In the genomic region with DNA sequence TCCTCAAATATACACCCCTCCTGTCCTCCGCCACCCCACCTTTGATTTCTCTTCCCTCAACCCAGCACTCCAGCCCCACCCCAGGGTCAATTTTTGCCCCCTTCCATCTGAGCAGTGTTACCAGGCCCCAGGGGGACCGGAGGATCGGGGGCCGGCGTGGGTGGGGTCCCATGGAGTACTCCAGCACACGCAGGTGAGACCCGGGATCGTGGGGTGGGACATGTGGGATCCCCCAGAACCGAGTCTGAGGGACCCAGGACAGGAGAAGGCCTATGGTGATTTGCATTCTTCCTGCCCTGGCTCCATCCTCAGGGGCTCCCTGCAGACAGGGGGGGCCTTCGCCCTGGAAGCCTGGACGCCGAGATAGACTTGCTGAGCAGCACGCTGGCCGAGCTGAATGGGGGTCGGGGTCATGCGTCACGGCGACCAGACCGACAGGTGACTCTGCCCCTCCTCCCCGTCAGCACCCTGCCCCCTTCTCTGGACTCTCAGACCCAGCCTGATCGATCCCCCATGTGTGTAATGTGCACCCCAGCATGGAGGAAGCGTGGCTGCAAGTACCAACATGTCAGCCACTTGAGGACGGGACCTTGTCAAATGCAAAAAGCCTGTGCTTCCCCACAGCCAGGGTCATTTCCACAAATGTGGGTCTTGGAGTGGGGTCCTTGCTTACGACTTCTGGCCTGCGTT, we compare ENCODE assay signal across 6 cellular contexts. TPM values are rescaled to one million over a fixed set of nuclear protein-coding genes. Genes with fewer than 3 reads are reported as not detected.
A peak's percentile ranks its signal among the peaks of the same experiment; 100 is the strongest.
DNase-seq lines count a peak whose midpoint lies in the region; ATAC-seq and TF ChIP-seq lines count a peak whose summit lies in the region.

No MANE protein-coding gene starts in this region.

- H3K4me3 ChIP-seq in adrenal gland (peak overlapping the region; percentile 43 to 97 (median 86)), mucosa of stomach (ENCODE audit: low read length) (peak overlapping the region; percentile 69)

- peaks cover 23 to 25% of the 10 kb centered on the region in 2 donors for H3K4me1 ChIP-seq in adrenal gland (replicated peaks in 1 of 2)
- peaks cover 25% of the 10 kb centered on the region for H3K4me1 ChIP-seq in mucosa of stomach (ENCODE audit: control insufficient read depth, insufficient read depth, low read length)

- H3K9me3 ChIP-seq in adrenal gland (replicated peaks in 1 of 3) = no peaks in the 10 kb centered on the region
- H3K9me3 ChIP-seq in mucosa of stomach (ENCODE audit: control insufficient read depth, low read length) = no peaks in the 10 kb centered on the region

- POLR2A ChIA-PET in GM10248 (lab: Yijun Ruan, JAX) = no interaction called here

- peak overlapping the region; percentile 82 to 99 (median 96) for H3K27ac ChIP-seq in adrenal gland

- intact Hi-C loops in adrenal gland (cut with DNase I) = no loop called here

- H3K27me3 ChIP-seq in adrenal gland (no peaks in the 10 kb centered on the region), mucosa of stomach (ENCODE audit: control insufficient read depth, insufficient read depth, low read length) (no peaks in the 10 kb centered on the region)

- TF ChIP-seq CTCF in adrenal gland (IDR thresholded peaks at IDR 0.05) (no peak), GM10248 (IDR thresholded peaks at IDR 0.05; ENCODE audit: control extremely low read depth, extremely low read depth, low read depth, missing control alignments) (no peak)

- WGBS in adrenal gland, 4 donors = 23 to 37% (median 29%) methylated on average over 15 to 25 of the region's 25 CpGs

- H3K36me3 ChIP-seq in adrenal gland (replicated peaks in 1 of 2) = peaks cover 0 to 28% of the 10 kb centered on the region in 2 donors
- no peaks in the 10 kb centered on the region for H3K36me3 ChIP-seq in mucosa of stomach (ENCODE audit: control insufficient read depth, insufficient read depth, low read length)

- peak overlapping the region; percentile 96 for H3K9ac ChIP-seq in mucosa of stomach (ENCODE audit: low read length)

- DNase-seq in adrenal gland = no peak
- DNase-seq in GM10248 (ENCODE audit: extremely low spot score) = no peak
- DNase-seq in NAMALWA (ENCODE audit: low spot score) = no peak

- no peak for ATAC-seq in HG03378 (IDR thresholded peaks at IDR 0.05; ENCODE audit: unreplicated experiment)

- CTCF ChIA-PET in GM10248 (lab: Yijun Ruan, JAX) = interaction anchor here (1.4 kb wide), 1 partner anchor 15 kb away, joined by 4 read pairs; a partner anchor contains a TSS

- TF ChIP-seq POLR2A in GM15510 (IDR thresholded peaks at IDR 0.05; ENCODE audit: borderline replicate concordance, extremely low read depth, insufficient read length) = peak; percentile 8
- no peak for TF ChIP-seq POLR2A in adrenal gland (IDR thresholded peaks at IDR 0.05)

RNA-seq across cellular contexts. Expression of a gene that starts 0.8 kb away (rescaled TPM):
- total RNA-seq in adrenal gland = 100 to 1,000 TPM in 2 of 8 donors, 10 to 100 TPM in 6; 44.8 to 105 (median 75.6) TPM
- polyA plus RNA-seq in adrenal gland = 10 to 100 TPM in 2 of 3 donors, 1 to 10 TPM in 1; 8.9 to 88.6 (median 67.6) TPM

RNA-seq across cellular contexts. Expression of a gene that starts 7.0 kb away (rescaled TPM):
- 100 to 1,000 TPM in 4 of 8 donors, 10 to 100 TPM in 4; 44.0 to 156 (median 90.6) TPM for total RNA-seq in adrenal gland
- polyA plus RNA-seq in adrenal gland = 100 to 1,000 TPM in 2 of 3 donors, 10 to 100 TPM in 1; 83.7 to 289 (median 226) TPM

RNA-seq across cellular contexts. Expression of a gene that starts 15.4 kb away (rescaled TPM):
- total RNA-seq in adrenal gland = 10 to 100 TPM in 7 of 8 donors, 1 to 10 TPM in 1; 8.0 to 35.1 (median 20.2) TPM
- 10 to 100 TPM in 2 of 3 donors, 1 to 10 TPM in 1; 6.1 to 60.3 (median 34.6) TPM for polyA plus RNA-seq in adrenal gland

RNA-seq across cellular contexts. Expression of a gene that starts 21.6 kb away (rescaled TPM):
- total RNA-seq in adrenal gland = 10 to 100 TPM in 1 of 8 donors, 1 to 10 TPM in 7; 2.8 to 12.7 (median 5.9) TPM
- 1 to 10 TPM; 2.5 to 6.8 (median 6.5) TPM for polyA plus RNA-seq in adrenal gland

RNA-seq across cellular contexts. Expression of a gene that starts 27.7 kb away (rescaled TPM):
- 10 to 100 TPM in 1 of 8 donors, 1 to 10 TPM in 4, under 1 TPM in 3; 0.26 to 10.2 (median 2.2) TPM for total RNA-seq in adrenal gland
- polyA plus RNA-seq in adrenal gland = 1 to 10 TPM; 1.2 to 3.3 (median 3.0) TPM
